Comparison of ENCODE assay signal across 15 cellular contexts in genomic region chr6:84633771-84634170, GRCh38.
DNase-seq lines count a peak whose midpoint lies in the region; ATAC-seq, FAIRE-seq and TF ChIP-seq lines count a peak whose summit lies in the region.
"Had no signal": no experiment of that assay in that cellular context is flagged by ENCODE, and none has a peak within 500 bp of the region (broad histone marks: within the 10 kb centered on the region; RNA-seq: fewer than 3 reads in every experiment).

No MANE protein-coding gene starts in this region.

- H3K4ac ChIP-seq in IMR-90 (ENCODE audit: low read depth, low read length): no peak overlapping the region

- peak overlapping the region; percentile 59; the same call in 1 of the 2 replicates for H3K18ac ChIP-seq in IMR-90 (ENCODE audit: low read depth, low read length)

- H2AFZ ChIP-seq in DND-41 (ENCODE audit: low read depth, low read length): no peak overlapping the region
- no peak overlapping the region for H2AFZ ChIP-seq in IMR-90 (replicated peaks; ENCODE audit: low read length, poor library complexity)
- H2AFZ ChIP-seq in astrocyte (ENCODE audit: low read depth, low read length): no peak overlapping the region
- no peak overlapping the region for H2AFZ ChIP-seq in osteoblast (ENCODE audit: low read length)
- no peak overlapping the region for H2AFZ ChIP-seq in Karpas-422 (ENCODE audit: low read length)

- H3K36me3 ChIP-seq in DND-41 (ENCODE audit: insufficient read depth, low read length): no peaks in the 10 kb centered on the region
- H3K36me3 ChIP-seq in IMR-90 (ENCODE audit: control insufficient read depth, insufficient read depth, low read length): no peaks in the 10 kb centered on the region
- H3K36me3 ChIP-seq in astrocyte (ENCODE audit: insufficient read depth, low read length): no peaks in the 10 kb centered on the region
- H3K36me3 ChIP-seq in osteoblast (ENCODE audit: insufficient read depth, low read length): no peaks in the 10 kb centered on the region
- H3K36me3 ChIP-seq in Karpas-422 (ENCODE audit: insufficient read depth, low read length): no peaks in the 10 kb centered on the region

- H3K36me3 Mint-ChIP-seq in astrocyte (ENCODE audit: low read depth, unreplicated experiment): no peaks in the 10 kb centered on the region

- H3K23ac ChIP-seq in IMR-90 (ENCODE audit: low read depth, low read length): 0 out of 2 replicates have a peak overlapping the region, but pooled peaks have one; percentile 23

- TF ChIP-seq RAD21 in IMR-90 (IDR thresholded peaks at IDR 0.05; ENCODE audit: low read length): no peak

- 0 out of 4 replicates have a peak overlapping the region, but pooled peaks of 1 of the 2 experiments have one; percentile 42 for H4K8ac ChIP-seq in IMR-90 (ENCODE audit: low read depth in 2 of 2, low read length in 2 of 2)

- FAIRE-seq in astrocyte (lab: Jason Lieb, UNC): no peak
- FAIRE-seq: G401.6, GM12891 had no signal

- no peak overlapping the region for H3K56ac ChIP-seq in IMR-90 (ENCODE audit: extremely low read depth, insufficient read depth, low read length)

- POLR2A ChIA-PET in IMR-90 (lab: Charles Lee; ENCODE audit: unreplicated experiment): no interaction called here

- H4K20me1 ChIP-seq in DND-41 (ENCODE audit: insufficient read depth, low read length) (no peaks in the 10 kb centered on the region), IMR-90 (ENCODE audit: insufficient read depth, low read length) (no peaks in the 10 kb centered on the region), astrocyte (ENCODE audit: insufficient read depth, low read length) (no peaks in the 10 kb centered on the region), osteoblast (ENCODE audit: insufficient read depth, low read length) (no peaks in the 10 kb centered on the region), Karpas-422 (ENCODE audit: insufficient read depth, low read depth, low read length) (no peaks in the 10 kb centered on the region)

- H2AK9ac ChIP-seq in IMR-90 (replicated peaks; ENCODE audit: low read depth, low read length, poor library complexity): no peak overlapping the region

- no peak overlapping the region for H2AK5ac ChIP-seq in IMR-90 (ENCODE audit: low read depth, low read length)

- no peak overlapping the region for H3K4me3 Mint-ChIP-seq in astrocyte (ENCODE audit: unreplicated experiment)
- H3K4me3 Mint-ChIP-seq: B cell; CD4-positive, alpha-beta T cell had no signal

- H4K91ac ChIP-seq in IMR-90 (ENCODE audit: insufficient read depth, low read depth, low read length): no peak overlapping the region

- H3K27ac ChIP-seq in DND-41 (ENCODE audit: low read length) (no peak overlapping the region), IMR-90 (ENCODE audit: insufficient read depth, low read length) (no peak overlapping the region), astrocyte (ENCODE audit: low read depth, low read length) (no peak overlapping the region), osteoblast (ENCODE audit: low read depth, low read length) (peak overlapping the region; percentile 90), Karpas-422 (ENCODE audit: low read length) (no peak overlapping the region)

- no peaks in the 10 kb centered on the region for H3K9me1 ChIP-seq in IMR-90 (ENCODE audit: insufficient read depth, low read length)

- no peak for DNase-seq in DND-41
- no peak for DNase-seq in IMR-90
- peak; percentile 10 for DNase-seq in astrocyte (ENCODE audit: low read depth)
- DNase-seq in osteoblast (ENCODE audit: insufficient read length, low spot score, missing footprints): peak; percentile 62
- no peak for DNase-seq in NCI-H748 (lab: John Stamatoyannopoulos, UW; ENCODE audit: unreplicated experiment)
- no peak for DNase-seq in G401 (ENCODE audit: low spot score)
- DNase-seq in stimulated activated CD4-positive, alpha-beta T cell treated with anti-CD3 and anti-CD28 coated beads, Interleukin-4, amount 100 ng/mL, for 1 hour: no peak
- DNase-seq in Karpas-422: no peak
- DNase-seq: C1 segment of cervical spinal cord; Calu3; CD4-positive, alpha-beta T cell; DMS 273 treated with DMSO at 0.1 percent for 48 hours had no signal

- no TSS peak for BruUV-seq in IMR-90 (replicated peaks; lab: Mats Ljungman, UMichigan)

- no peak overlapping the region for H3K4me3 ChIP-seq in DND-41 (ENCODE audit: low read depth in 1 of 2, low read length in 2 of 2)
- H3K4me3 ChIP-seq in IMR-90 (ENCODE audit: insufficient read depth, low read depth, low read length): no peak overlapping the region
- H3K4me3 ChIP-seq in astrocyte (ENCODE audit: insufficient read depth, low read depth, low read length): no peak overlapping the region
- H3K4me3 ChIP-seq in osteoblast (ENCODE audit: insufficient read depth, low read length): no peak overlapping the region
- H3K4me3 ChIP-seq in Karpas-422 (ENCODE audit: low read length): no peak overlapping the region

- H2BK15ac ChIP-seq in IMR-90 (ENCODE audit: low read depth, low read length): peak overlapping the region; percentile 28; the same call in 1 of the 3 replicates

- H2BK120ac ChIP-seq in IMR-90 (ENCODE audit: low read depth, low read length): no peak overlapping the region; the same call in 1 of the 2 replicates

- ATAC-seq in DND-41 (ENCODE audit: insufficient read depth, low read depth): 0 out of 3 replicates have a peak, but pooled peaks have one; percentile 24
- no peak for ATAC-seq in IMR-90 (ENCODE audit: low read depth)

- TF ChIP-seq POLR2A in IMR-90 (IDR thresholded peaks at IDR 0.05; ENCODE audit: low read depth, low read length): no peak

- H3K9me3 ChIP-seq in DND-41 (ENCODE audit: insufficient read depth, low read length, severe bottlenecking) (no peaks in the 10 kb centered on the region), IMR-90 (ENCODE audit: control insufficient read depth, insufficient read depth, low read length) (no peaks in the 10 kb centered on the region), astrocyte (ENCODE audit: insufficient read depth, low read depth, low read length) (no peaks in the 10 kb centered on the region), osteoblast (ENCODE audit: low read depth, low read length) (no peaks in the 10 kb centered on the region), Karpas-422 (ENCODE audit: low read length) (no peaks in the 10 kb centered on the region)

- no peak overlapping the region for H3K27ac Mint-ChIP-seq in astrocyte (ENCODE audit: unreplicated experiment)
- H3K27ac Mint-ChIP-seq: B cell; CD4-positive, alpha-beta T cell had no signal

- H3K9ac ChIP-seq in DND-41 (ENCODE audit: low read depth, low read length): no peak overlapping the region
- H3K9ac ChIP-seq in IMR-90 (ENCODE audit: low read depth, low read length): no peak overlapping the region
- H3K9ac ChIP-seq in astrocyte (ENCODE audit: low read length): no peak overlapping the region
- H3K9ac ChIP-seq in Karpas-422 (ENCODE audit: low read length): no peak overlapping the region

- peaks cover 5% of the 10 kb centered on the region for H3K9me3 Mint-ChIP-seq in astrocyte (ENCODE audit: unreplicated experiment)

- H3K4me2 ChIP-seq in DND-41 (ENCODE audit: insufficient read depth, low read length) (no peak overlapping the region), IMR-90 (ENCODE audit: low read depth, low read length) (no peak overlapping the region), astrocyte (ENCODE audit: low read length) (no peak overlapping the region), osteoblast (ENCODE audit: insufficient read depth, low read length) (no peak overlapping the region), Karpas-422 (ENCODE audit: low read depth, low read length, poor library complexity, severe bottlenecking) (no peak overlapping the region)

- intact Hi-C loops in IMR-90 (cut with micrococcal nuclease): no loop called here

- no peaks in the 10 kb centered on the region for H3K79me2 ChIP-seq in DND-41 (ENCODE audit: insufficient read depth, low read length)
- no peaks in the 10 kb centered on the region for H3K79me2 ChIP-seq in astrocyte (ENCODE audit: insufficient read depth, low read length)
- no peaks in the 10 kb centered on the region for H3K79me2 ChIP-seq in osteoblast (ENCODE audit: insufficient read depth, low read length)
- no peaks in the 10 kb centered on the region for H3K79me2 ChIP-seq in Karpas-422 (ENCODE audit: low read length)

- peak overlapping the region; percentile 62 for H2BK5ac ChIP-seq in IMR-90 (ENCODE audit: low read depth, low read length, poor library complexity, severe bottlenecking)

- no peaks in the 10 kb centered on the region for H3K79me1 ChIP-seq in IMR-90 (ENCODE audit: low read depth in 1 of 2, low read length in 2 of 2)

- CTCF ChIA-PET in IMR-90 (lab: Yijun Ruan, JAX): no interaction called here

- in situ Hi-C loops in IMR-90 (cut with MboI; ENCODE audit: low sequenced_read_pairs): no loop called here
- in situ Hi-C loops in G401 (cut with HindIII; ENCODE audit: low sequenced_read_pairs): no loop called here

- H2BK20ac ChIP-seq in IMR-90 (ENCODE audit: low read depth, low read length): peak overlapping the region; percentile 42; the same call in 1 of the 2 replicates

- H3K27me3 Mint-ChIP-seq in astrocyte (ENCODE audit: low read depth, unreplicated experiment): no peaks in the 10 kb centered on the region
- H3K27me3 Mint-ChIP-seq: B cell; CD4-positive, alpha-beta T cell had no signal

- no peak overlapping the region; the same call in 1 of the 2 replicates for H3K14ac ChIP-seq in IMR-90 (replicated peaks; ENCODE audit: low read depth, low read length)

- peaks cover 14% of the 10 kb centered on the region for H3K4me1 Mint-ChIP-seq in astrocyte (ENCODE audit: low read depth, unreplicated experiment)
- H3K4me1 Mint-ChIP-seq: B cell had no signal

- H3K4me1 ChIP-seq in DND-41 (ENCODE audit: insufficient read depth, low read length) (peaks cover 36% of the 10 kb centered on the region), IMR-90 (ENCODE audit: control insufficient read depth, insufficient read depth, low read length) (peaks cover 6% of the 10 kb centered on the region), astrocyte (ENCODE audit: insufficient read depth, low read length) (peaks cover 7% of the 10 kb centered on the region), osteoblast (ENCODE audit: insufficient read depth, low read length) (peaks cover 31% of the 10 kb centered on the region), Karpas-422 (ENCODE audit: low read length) (no peaks in the 10 kb centered on the region)

- dilution Hi-C loops in IMR-90 (cut with HindIII; ENCODE audit: low sequenced_read_pairs, unreplicated experiment): no loop called here

- H4K5ac ChIP-seq in IMR-90 (ENCODE audit: low read depth, low read length): no peak overlapping the region

- H3K9me2 ChIP-seq in Karpas-422 (replicated peaks; ENCODE audit: insufficient read depth, low read length): no peaks in the 10 kb centered on the region

- no peaks in the 10 kb centered on the region for H3K27me3 ChIP-seq in DND-41 (ENCODE audit: insufficient read depth, low read length, poor library complexity)
- H3K27me3 ChIP-seq in IMR-90 (ENCODE audit: control insufficient read depth, insufficient read depth, low read length): no peaks in the 10 kb centered on the region
- no peaks in the 10 kb centered on the region for H3K27me3 ChIP-seq in astrocyte (ENCODE audit: insufficient read depth, low read length)
- no peaks in the 10 kb centered on the region for H3K27me3 ChIP-seq in osteoblast (ENCODE audit: insufficient read depth, low read length)
- H3K27me3 ChIP-seq in Karpas-422 (ENCODE audit: low read length): no peaks in the 10 kb centered on the region

- WGBS in IMR-90 (ENCODE audit: extremely low coverage in 2 of 2, insufficient read length in 1 of 2), 2 experiments: no CpG with 5 or more reads among the region's 1 CpG

- no peak for TF ChIP-seq CTCF in DND-41 (IDR thresholded peaks at IDR 0.05; ENCODE audit: borderline replicate concordance, extremely low read depth, low read length, poor library complexity, severe bottlenecking)
- TF ChIP-seq CTCF in IMR-90 (conservative IDR thresholded peaks at IDR 0.05; ENCODE audit: low read depth, low read length): no peak
- no peak for TF ChIP-seq CTCF in astrocyte (IDR thresholded peaks at IDR 0.05; ENCODE audit: insufficient read depth, low read depth, low read length)
- TF ChIP-seq CTCF in osteoblast (IDR thresholded peaks at IDR 0.05; ENCODE audit: extremely low read depth, low read depth, low read length): no peak

Comparison
In these comparisons a context has a peak if more than half of its experiments do, and no peak if none do; other contexts are left out.
1. DNase-seq: peak in astrocyte (single experiment) and osteoblast (single experiment); none in DND-41 (single experiment), IMR-90 (single experiment), NCI-H748 (single experiment), G401 (single experiment), stimulated activated CD4-positive, alpha-beta T cell treated with anti-CD3 and anti-CD28 coated beads, Interleukin-4, amount 100 ng/mL, for 1 hour (single experiment) and Karpas-422 (single experiment).